ENCODE assay signal across 15 cellular contexts in genomic region chr18:13477147-13477683, GRCh38.
"Had no signal": no experiment of that assay in that cellular context is flagged by ENCODE, and none has a peak within 500 bp of the region (broad histone marks: within the 10 kb centered on the region; RNA-seq: fewer than 3 reads in every experiment).

No MANE protein-coding gene starts in this region.

- H3K4me3 ChIP-seq: adrenal gland, heart right ventricle, left lung, testis had no signal

- H3K27me3 ChIP-seq: adrenal gland, heart right ventricle, left lung, testis had no signal

- H3K27me3 Mint-ChIP-seq: activated B cell treated with CpG ODN at 0.5 μM for 24 hours; activated CD4-positive, alpha-beta T cell treated with anti-CD3 and anti-CD28 coated beads, Interleukin-2, amount 10 ng/mL, durations not matched to agents 24 days and 14 days; stimulated activated naive CD8-positive, alpha-beta T cell treated with anti-CD3 and anti-CD28 coated beads, Interleukin-15, Interleukin-2, amounts not matched to agents 100 ng/mL and 50 ng/mL, for 24 hours had no signal

- H3K36me3 ChIP-seq: adrenal gland, left lung had no signal

- H3K9me3 ChIP-seq: adrenal gland, heart right ventricle, left lung, testis had no signal

- H3K27ac Mint-ChIP-seq: activated B cell treated with CpG ODN at 0.5 μM for 24 hours; activated CD4-positive, alpha-beta T cell treated with anti-CD3 and anti-CD28 coated beads, Interleukin-2, amount 10 ng/mL, durations not matched to agents 24 days and 14 days; stimulated activated naive CD8-positive, alpha-beta T cell treated with anti-CD3 and anti-CD28 coated beads, Interleukin-15, Interleukin-2, amounts not matched to agents 100 ng/mL and 50 ng/mL, for 24 hours had no signal

- DNase-seq: activated B cell treated with CpG ODN at 0.5 μM for 24 hours; activated CD4-positive, alpha-beta T cell treated with anti-CD3 and anti-CD28 coated beads, Interleukin-2, amount 10 ng/mL, durations not matched to agents 24 days and 14 days; activated naive CD4-positive, alpha-beta T cell treated with anti-CD3 and anti-CD28 coated beads, Interleukin-2, amount 50 U/mL, for 16 hours; activated T-cell treated with anti-CD3 and anti-CD28 coated beads for 4 hours; central memory CD4-positive, alpha-beta T cell; cortex of kidney; effector CD8-positive, alpha-beta T cell; heart right ventricle; mesenchymal stem cell; stimulated activated CD4-positive, alpha-beta T cell treated with anti-CD3 and anti-CD28 coated beads, Interleukin-15, amount 100 ng/mL, for 24 hours; stimulated activated CD4-positive, alpha-beta T cell treated with anti-CD3 and anti-CD28 coated beads, Interleukin-4, amount 100 ng/mL, for 24 hours; testis had no signal

- H3K4me3 Mint-ChIP-seq: activated B cell treated with CpG ODN at 0.5 μM for 24 hours; activated CD4-positive, alpha-beta T cell treated with anti-CD3 and anti-CD28 coated beads, Interleukin-2, amount 10 ng/mL, durations not matched to agents 24 days and 14 days; stimulated activated naive CD8-positive, alpha-beta T cell treated with anti-CD3 and anti-CD28 coated beads, Interleukin-15, Interleukin-2, amounts not matched to agents 100 ng/mL and 50 ng/mL, for 24 hours had no signal

- ATAC-seq: left lung had no signal

- H3K9me3 Mint-ChIP-seq: activated B cell treated with CpG ODN at 0.5 μM for 24 hours had no signal

- H3K27ac ChIP-seq: adrenal gland, heart right ventricle, left lung, testis had no signal
